8 cellular contexts compared by ENCODE assay signal in genomic region chr13:111429064-111429558, GRCh38.
DNase-seq lines count a peak whose midpoint lies in the region; ATAC-seq, FAIRE-seq and TF ChIP-seq lines count a peak whose summit lies in the region.

No MANE protein-coding gene starts in this region.

- no peaks in the 10 kb centered on the region for H3K9me3 Mint-ChIP-seq in activated CD8-positive, alpha-beta T cell treated with anti-CD3 and anti-CD28 coated beads, Interleukin-2, amount 10 ng/mL, durations not matched to agents 7 days and 5 days (ENCODE audit: insufficient read depth)

- H3K27me3 ChIP-seq in small intestine (ENCODE audit: control insufficient read depth in 2 of 2, insufficient read depth in 2 of 2, low read length in 2 of 2) = no peaks in the 10 kb centered on the region

- no peak overlapping the region for H3K27ac Mint-ChIP-seq in activated CD8-positive, alpha-beta T cell treated with anti-CD3 and anti-CD28 coated beads, Interleukin-2, amount 10 ng/mL, durations not matched to agents 7 days and 5 days

- H3K36me3 ChIP-seq in small intestine (ENCODE audit: control insufficient read depth in 2 of 2, insufficient read depth in 2 of 2, low read length in 2 of 2) = no peaks in the 10 kb centered on the region

- no peaks in the 10 kb centered on the region for H3K4me1 ChIP-seq in small intestine (ENCODE audit: control insufficient read depth in 2 of 2, insufficient read depth in 1 of 2, low read depth in 1 of 2, low read length in 1 of 2)

- peak; percentile 45 for TF ChIP-seq CTCF in D721Med (IDR thresholded peaks at IDR 0.05; ENCODE audit: insufficient read depth, missing control alignments)

- POLR2A ChIA-PET in activated CD8-positive, alpha-beta T cell treated with anti-CD3 and anti-CD28 coated beads, Interleukin-2, amount 10 ng/mL, durations not matched to agents 7 days and 5 days (lab: Charles Lee) = no interaction called here

- H3K9me3 ChIP-seq in small intestine (ENCODE audit: control insufficient read depth, low read depth) = no peaks in the 10 kb centered on the region

- no peak overlapping the region for H3K4me3 Mint-ChIP-seq in activated CD8-positive, alpha-beta T cell treated with anti-CD3 and anti-CD28 coated beads, Interleukin-2, amount 10 ng/mL, durations not matched to agents 7 days and 5 days

- DNase-seq in D721Med (ENCODE audit: insufficient read length, low spot score) (no peak), NAMALWA (ENCODE audit: low spot score) (peak; percentile 83), glomerular visceral epithelial cell (ENCODE audit: extremely low spot score) (peak; percentile 36), small intestine (peak; percentile 70)
- DNase-seq in activated CD8-positive, alpha-beta T cell treated with anti-CD3 and anti-CD28 coated beads, Interleukin-2, amount 10 ng/mL, durations not matched to agents 7 days and 5 days = peak; percentile 58
- no peak for DNase-seq in activated effector memory CD4-positive, alpha-beta T cell treated with anti-CD3 and anti-CD28 coated beads, Interleukin-2, amount 50 U/mL, for 16 hours

- CTCF ChIA-PET in activated CD8-positive, alpha-beta T cell treated with anti-CD3 and anti-CD28 coated beads, Interleukin-2, amount 10 ng/mL, durations not matched to agents 7 days and 5 days (lab: Charles Lee) = interaction anchor here (0.9 to 2.8 kb wide), 9 partner anchors 10 to 362 kb away, joined by 3 to 11 read pairs (median 3); no protein-coding TSS in a partner anchor

- FAIRE-seq in D721Med (lab: Jason Lieb, UNC) (no peak), small intestine (lab: Jason Lieb, UNC) (no peak)

- 14 to 28% (median 23%) methylated on average over 12 of the region's 12 CpGs for WGBS in small intestine, 3 donors

- H3K4me1 Mint-ChIP-seq in activated CD8-positive, alpha-beta T cell treated with anti-CD3 and anti-CD28 coated beads, Interleukin-2, amount 10 ng/mL, durations not matched to agents 7 days and 5 days (ENCODE audit: low read depth) = no peaks in the 10 kb centered on the region

- H3K27me3 Mint-ChIP-seq in activated CD8-positive, alpha-beta T cell treated with anti-CD3 and anti-CD28 coated beads, Interleukin-2, amount 10 ng/mL, durations not matched to agents 7 days and 5 days (ENCODE audit: low read depth) = peaks cover 13% of the 10 kb centered on the region

- ATAC-seq in GM21529 (IDR thresholded peaks at IDR 0.05; ENCODE audit: unreplicated experiment) (peak; percentile 70), GM18517 (IDR thresholded peaks at IDR 0.05; ENCODE audit: unreplicated experiment) (no peak)
- peak; percentile 75 for ATAC-seq in activated CD8-positive, alpha-beta T cell treated with anti-CD3 and anti-CD28 coated beads, Interleukin-2, amount 10 ng/mL, durations not matched to agents 7 days and 5 days

- no peak overlapping the region for H3K4me3 ChIP-seq in small intestine (ENCODE audit: low read depth in 1 of 2, low read length in 2 of 2)

- H3K36me3 Mint-ChIP-seq in activated CD8-positive, alpha-beta T cell treated with anti-CD3 and anti-CD28 coated beads, Interleukin-2, amount 10 ng/mL, durations not matched to agents 7 days and 5 days (ENCODE audit: low read depth) = no peaks in the 10 kb centered on the region

- no peak overlapping the region for H3K27ac ChIP-seq in small intestine (ENCODE audit: low read depth in 1 of 2, low read length in 1 of 2)

Comparison
In these comparisons a context has a peak if more than half of its experiments do, and no peak if none do; other contexts are left out.
1. DNase-seq: peak in NAMALWA (single experiment), activated CD8-positive, alpha-beta T cell treated with anti-CD3 and anti-CD28 coated beads, Interleukin-2, amount 10 ng/mL, durations not matched to agents 7 days and 5 days (single experiment), glomerular visceral epithelial cell (single experiment) and small intestine (single experiment); none in D721Med (single experiment) and activated effector memory CD4-positive, alpha-beta T cell treated with anti-CD3 and anti-CD28 coated beads, Interleukin-2, amount 50 U/mL, for 16 hours (single experiment).